ENCODE assay signal across 15 cellular contexts in genomic region chr4:7821245-7822165, GRCh38.
DNase-seq lines count a peak whose midpoint lies in the region; ATAC-seq and TF ChIP-seq lines count a peak whose summit lies in the region.
"Had no signal": no experiment of that assay in that cellular context is flagged by ENCODE, and none has a peak within 500 bp of the region (broad histone marks: within the 10 kb centered on the region; RNA-seq: fewer than 3 reads in every experiment).

No MANE protein-coding gene starts in this region.

- no TSS peak for BruUV-seq in MCF 10A (replicated peaks; lab: Mats Ljungman, UMichigan)

- no peak overlapping the region for H3K27ac Mint-ChIP-seq in MCF 10A (ENCODE audit: low read depth, unreplicated experiment)

- intact Hi-C loops in breast epithelium (cut with DNase I; ENCODE audit: low total_unique reads): no loop called here
- intact Hi-C loops in MCF 10A (cut with micrococcal nuclease): no loop called here
- intact Hi-C loops in posterior vena cava (cut with DNase I): loop anchor here in 1 of 2 donors (10.0 kb wide), 1 partner anchor 63 kb away; no protein-coding TSS in a partner anchor

- H3K27me3 Mint-ChIP-seq in MCF 10A (ENCODE audit: insufficient read depth, unreplicated experiment): no peaks in the 10 kb centered on the region

- H3K4me3 ChIP-seq in breast epithelium (no peak overlapping the region), fibroblast of villous mesenchyme (ENCODE audit: low read depth, low read length) (no peak overlapping the region)
- H3K4me3 ChIP-seq: mucosa of descending colon, right lobe of liver had no signal

- peak overlapping the region; percentile 17 to 45 for H3K27ac ChIP-seq in breast epithelium
- H3K27ac ChIP-seq: right lobe of liver had no signal

- no peaks in the 10 kb centered on the region for H3K4me1 Mint-ChIP-seq in MCF 10A (ENCODE audit: insufficient read depth, unreplicated experiment)

- no peaks in the 10 kb centered on the region for H3K27me3 ChIP-seq in breast epithelium
- H3K27me3 ChIP-seq: right lobe of liver had no signal

- TF ChIP-seq POLR2A in breast epithelium (IDR thresholded peaks at IDR 0.05): no peak

- H3K4me1 ChIP-seq in breast epithelium: no peaks in the 10 kb centered on the region

- H3K36me3 ChIP-seq in breast epithelium: no peaks in the 10 kb centered on the region
- H3K36me3 ChIP-seq: right lobe of liver had no signal

- ATAC-seq in GM18519 (IDR thresholded peaks at IDR 0.05; ENCODE audit: low FRiP score, unreplicated experiment) (no peak), HG02610 (IDR thresholded peaks at IDR 0.05; ENCODE audit: unreplicated experiment) (no peak), HG02678 (IDR thresholded peaks at IDR 0.05; ENCODE audit: unreplicated experiment) (no peak)
- ATAC-seq: HepG2, mucosa of descending colon, right lobe of liver had no signal

- H3K36me3 Mint-ChIP-seq in MCF 10A (ENCODE audit: insufficient read depth, unreplicated experiment): peaks cover 23% of the 10 kb centered on the region

- CTCF ChIA-PET in MCF 10A (lab: Yijun Ruan, JAX): interaction anchor here (0.6 to 4.2 kb wide), 4 partner anchors 15 to 166 kb away, joined by 3 to 19 read pairs (median 6); no protein-coding TSS in a partner anchor

- H3K9me3 ChIP-seq in breast epithelium: no peaks in the 10 kb centered on the region
- H3K9me3 ChIP-seq: mucosa of descending colon, right lobe of liver had no signal

- no peak for TF ChIP-seq CTCF in breast epithelium (IDR thresholded peaks at IDR 0.05)
- no peak for TF ChIP-seq CTCF in MCF 10A (IDR thresholded peaks at IDR 0.05; ENCODE audit: unreplicated experiment)
- TF ChIP-seq CTCF in fibroblast of villous mesenchyme (IDR thresholded peaks at IDR 0.05; ENCODE audit: insufficient read depth, low read depth, low read length): no peak

- POLR2A ChIA-PET in MCF 10A (lab: Yijun Ruan, JAX): no interaction called here

- no peak overlapping the region for H3K4me3 Mint-ChIP-seq in MCF 10A (ENCODE audit: unreplicated experiment)

- DNase-seq in breast epithelium (ENCODE audit: low spot score in 2 of 2) (no peak), MCF 10A (ENCODE audit: unreplicated experiment) (no peak), fibroblast of villous mesenchyme (ENCODE audit: low read depth) (peak; percentile 67), posterior vena cava (ENCODE audit: low spot score) (peak; percentile 62), HuH-7.5 (ENCODE audit: low spot score) (no peak)
- DNase-seq: activated naive CD4-positive, alpha-beta T cell; mucosa of descending colon; NCI-H146; NCI-H69; right lobe of liver; T1000 had no signal

- no peaks in the 10 kb centered on the region for H3K9me3 Mint-ChIP-seq in MCF 10A (ENCODE audit: unreplicated experiment)

Comparison
In these comparisons a context has a peak if more than half of its experiments do, and no peak if none do; other contexts are left out.
1. DNase-seq: peak in fibroblast of villous mesenchyme (single experiment) and posterior vena cava (single experiment); none in breast epithelium (0 of 2), MCF 10A (single experiment) and HuH-7.5 (single experiment).